In the genomic region with DNA sequence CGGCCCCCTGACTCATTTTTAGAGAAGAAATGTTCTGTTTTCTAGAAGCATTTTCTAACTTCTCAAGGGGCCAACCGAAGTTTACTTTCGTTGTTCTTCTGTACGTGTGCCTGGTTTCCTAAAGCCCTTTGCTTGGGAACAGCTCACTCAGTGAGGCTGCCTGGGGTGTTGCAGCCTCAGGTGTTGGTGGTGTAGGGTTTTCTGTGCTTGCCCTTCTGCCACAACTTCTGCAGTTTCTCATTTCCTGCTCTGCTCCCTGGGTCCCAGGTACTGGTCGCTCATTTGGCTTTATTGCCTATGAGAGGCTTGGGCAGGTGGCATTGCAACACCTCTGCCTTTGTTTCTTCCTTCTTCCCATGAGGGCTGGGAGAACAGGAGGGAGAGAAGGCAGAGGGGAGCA, we compare ENCODE assay signal across 1 cellular context.
TF ChIP-seq lines count a peak whose summit lies in the region.

No MANE protein-coding gene starts in this region.

TF ChIP-seq in H1, 55 proteins besides CTCF, POLR2A, EP300 and RAD21 (continued from another document):
- no peak for TF ChIP-seq KDM4A (IDR thresholded peaks at IDR 0.05; ENCODE audit: low read depth, low read length, severe bottlenecking)
